10 cellular contexts compared by ENCODE assay signal in the genomic region with DNA sequence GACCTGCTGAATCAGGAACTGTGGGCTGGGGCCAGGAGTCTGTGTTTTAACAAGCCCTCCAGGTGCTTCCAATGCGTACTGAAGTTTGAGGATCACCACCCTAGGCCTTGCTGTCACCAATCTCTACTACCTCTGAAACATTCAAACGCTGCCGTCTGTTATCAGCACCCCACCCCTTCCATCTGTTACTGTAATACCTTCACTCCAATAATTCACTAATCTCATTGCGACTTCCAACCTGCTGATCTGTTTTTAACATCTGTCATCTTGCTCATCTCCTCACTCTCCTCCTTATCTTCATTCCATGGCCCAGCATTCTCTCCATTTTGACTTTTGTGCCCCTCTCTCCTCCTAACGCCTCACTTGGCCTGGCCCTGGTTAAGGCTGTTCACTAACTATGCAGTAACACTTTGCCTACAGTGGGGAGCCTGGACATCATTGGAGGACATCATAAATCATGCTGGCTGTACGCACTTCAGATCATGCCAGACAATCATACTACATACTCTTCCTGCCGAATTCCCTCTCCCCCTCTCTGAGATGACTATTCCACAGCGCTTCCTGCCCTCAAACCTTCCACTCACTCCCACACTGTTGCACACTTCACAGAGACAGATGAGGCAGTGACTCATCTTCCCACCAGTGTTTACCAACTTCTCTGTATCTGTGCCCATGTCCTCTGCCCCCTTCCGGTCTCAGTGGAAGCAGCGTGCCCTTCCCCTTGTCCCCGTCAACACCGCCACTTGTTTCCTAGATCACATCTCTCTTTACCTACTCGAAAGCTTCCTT. TPM values are rescaled to one million over a fixed set of nuclear protein-coding genes. Genes with fewer than 3 reads are reported as not detected.
DNase-seq lines count a peak whose midpoint lies in the region; ATAC-seq and TF ChIP-seq lines count a peak whose summit lies in the region.
"Had no signal": no experiment of that assay in that cellular context is flagged by ENCODE, and none has a peak within 500 bp of the region (broad histone marks: within the 10 kb centered on the region; RNA-seq: fewer than 3 reads in every experiment).

No MANE protein-coding gene starts in this region.

- ATAC-seq in activated CD4-positive, CD25-positive, alpha-beta regulatory T cell treated with anti-CD3 and anti-CD28 coated beads, Interleukin-2, amount 50 U/mL, for 24 hours: peak; percentile 51 to 53
- ATAC-seq in omental fat pad (ENCODE audit: low FRiP score) (peak; percentile 83), GM19452 (IDR thresholded peaks at IDR 0.05; ENCODE audit: unreplicated experiment) (no peak)

- TF ChIP-seq CTCF in omental fat pad (IDR thresholded peaks at IDR 0.05): no peak

- DNase-seq in activated CD4-positive, CD25-positive, alpha-beta regulatory T cell treated with anti-CD3 and anti-CD28 coated beads, Interleukin-2, amount 50 U/mL, for 72 hours: no peak
- DNase-seq in LHCN-M2 (ENCODE audit: low read depth) (peak; percentile 80), amniotic epithelial cell (ENCODE audit: low read depth) (peak; percentile 97), omental fat pad (ENCODE audit: low spot score) (peak; percentile 27), DMS114 treated with DMSO at 0.1 percent for 48 hours (lab: John Stamatoyannopoulos, UW; ENCODE audit: unreplicated experiment) (no peak), NOMO-1 treated with dmso at 0.1 percent for 144 hours (lab: John Stamatoyannopoulos, UW; ENCODE audit: unreplicated experiment) (no peak)
- DNase-seq: ACHN had no signal

RNA-seq across cellular contexts. Expression of gene GUCA1B, which starts 3.0 kb away (rescaled TPM):
- total RNA-seq in LHCN-M2 (2014; rRNA removed) (0.17 TPM in 1 of 2 replicates, not detected in the other), omental fat pad (under 1 TPM in 2 of 4 donors, not detected in 2; 0.63 to 0.95 TPM)
- polyA plus RNA-seq in LHCN-M2 (2012): 0.13 TPM

RNA-seq across cellular contexts. Expression of gene MRPS10, which starts 19.9 kb away (rescaled TPM):
- total RNA-seq in LHCN-M2 (2014; rRNA removed) (53.0 and 58.1 TPM in 2 replicates), omental fat pad (10 to 100 TPM; 21.4 to 38.0 (median 27.2) TPM)
- polyA plus RNA-seq in LHCN-M2 (2012): 28.9 TPM

RNA-seq across cellular contexts. Expression of gene GUCA1A, which starts 24.6 kb away (rescaled TPM):
- not detected in 2 replicates for total RNA-seq in LHCN-M2 (2014; rRNA removed)
- polyA plus RNA-seq in LHCN-M2 (2012): not detected
- not detected for total RNA-seq in omental fat pad
- total RNA-seq: right atrium auricular region had no signal

RNA-seq across cellular contexts. Expression of gene C6orf132, which starts 55.3 kb away (rescaled TPM):
- total RNA-seq in LHCN-M2 (2014; rRNA removed) (0.45 and 0.75 TPM in 2 replicates), omental fat pad (10 to 100 TPM in 1 of 4 donors, 1 to 10 TPM in 3; 3.0 to 19.0 (median 3.6) TPM)
- 4.6 TPM for polyA plus RNA-seq in LHCN-M2 (2012)

Comparison
In these comparisons a context has a peak if more than half of its experiments do, and no peak if none do; other contexts are left out.
1. DNase-seq: peak in LHCN-M2 (single experiment), amniotic epithelial cell (single experiment) and omental fat pad (single experiment); none in activated CD4-positive, CD25-positive, alpha-beta regulatory T cell treated with anti-CD3 and anti-CD28 coated beads, Interleukin-2, amount 50 U/mL, for 72 hours (single experiment), DMS114 treated with DMSO at 0.1 percent for 48 hours (single experiment) and NOMO-1 treated with dmso at 0.1 percent for 144 hours (single experiment).